ENCODE assay signal across 28 cellular contexts in the genomic region with DNA sequence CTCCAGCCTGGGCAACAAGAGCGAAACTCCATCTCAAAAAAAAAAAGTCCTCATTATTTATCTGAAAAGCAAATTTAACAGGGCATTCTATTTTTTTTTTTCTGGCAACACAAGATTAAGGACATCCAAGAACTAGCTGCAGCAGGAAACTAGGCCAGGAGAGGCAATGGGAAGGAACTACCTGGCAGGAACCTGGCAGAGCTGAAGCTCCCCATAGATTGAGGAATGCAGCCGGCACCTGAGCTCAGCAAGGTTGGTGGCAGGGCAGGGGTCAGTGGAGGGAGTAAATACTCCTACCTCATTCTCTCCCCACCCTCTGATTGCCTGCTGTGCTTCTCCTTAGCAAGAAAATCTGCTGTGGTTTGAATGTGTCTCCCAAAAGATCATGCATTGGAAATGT.
"Had no signal": no experiment of that assay in that cellular context is flagged by ENCODE, and none has a peak within 500 bp of the region (broad histone marks: within the 10 kb centered on the region; RNA-seq: fewer than 3 reads in every experiment).

No MANE protein-coding gene starts in this region.

- ATAC-seq: effector memory CD8-positive, alpha-beta T cell; gastrocnemius medialis; left lobe of liver; naive thymus-derived CD4-positive, alpha-beta T cell; sciatic nerve; stimulated activated effector memory CD8-positive, alpha-beta T cell treated with anti-CD3 and anti-CD28 coated beads, Interleukin-12 subunit alpha, Interleukin-12 subunit beta, amount 100 ng/mL, for 72 hours had no signal

- H3K4me1 Mint-ChIP-seq: naive thymus-derived CD4-positive, alpha-beta T cell; stimulated activated effector memory CD8-positive, alpha-beta T cell treated with anti-CD3 and anti-CD28 coated beads, Interleukin-12 subunit alpha, Interleukin-12 subunit beta, amount 100 ng/mL, for 72 hours had no signal

- DNase-seq: effector memory CD8-positive, alpha-beta T cell; foreskin fibroblast; gastrocnemius medialis; head of caudate nucleus; mesenchymal stem cell; midbrain; naive thymus-derived CD4-positive, alpha-beta T cell; nucleus accumbens; stimulated activated CD4-positive, alpha-beta T cell treated with anti-CD3 and anti-CD28 coated beads, Interleukin-12 subunit alpha, Interleukin-12 subunit beta, amount 100 ng/mL, for 4 hours; stimulated activated CD4-positive, alpha-beta T cell treated with anti-CD3 and anti-CD28 coated beads, Interleukin-1b, Interleukin-23, amount 100 ng/mL, for 48 hours; stimulated activated CD4-positive, alpha-beta T cell treated with anti-CD3 and anti-CD28 coated beads, Interleukin-4, amount 100 ng/mL, for 24 hours; stimulated activated naive CD4-positive, alpha-beta T cell treated with Interleukin-2 at 50 U/mL for 16 hours; stomach; upper lobe of left lung had no signal

- H3K4me3 ChIP-seq: coronary artery, gastrocnemius medialis, lung, prostate gland, right atrium auricular region, smooth muscle cell, stomach, thyroid gland, upper lobe of left lung had no signal

- FAIRE-seq: endometrium, keratinocyte, urothelium cell line had no signal

- H3K4me1 ChIP-seq: gastrocnemius medialis, prostate gland, right atrium auricular region, stomach, thyroid gland, upper lobe of left lung had no signal

- H3K27me3 ChIP-seq: gastrocnemius medialis, neural progenitor cell, right atrium auricular region, stomach, thyroid gland, upper lobe of left lung had no signal

- H3K27ac Mint-ChIP-seq: effector memory CD8-positive, alpha-beta T cell; naive thymus-derived CD4-positive, alpha-beta T cell; neural progenitor cell; stimulated activated effector memory CD8-positive, alpha-beta T cell treated with anti-CD3 and anti-CD28 coated beads, Interleukin-12 subunit alpha, Interleukin-12 subunit beta, amount 100 ng/mL, for 72 hours had no signal

- H3K9me3 Mint-ChIP-seq: effector memory CD8-positive, alpha-beta T cell; nephron; stimulated activated effector memory CD8-positive, alpha-beta T cell treated with anti-CD3 and anti-CD28 coated beads, Interleukin-12 subunit alpha, Interleukin-12 subunit beta, amount 100 ng/mL, for 72 hours had no signal

- H3K9ac ChIP-seq: neural progenitor cell had no signal

- H3K4me3 Mint-ChIP-seq: effector memory CD8-positive, alpha-beta T cell; naive thymus-derived CD4-positive, alpha-beta T cell; neural progenitor cell; stimulated activated effector memory CD8-positive, alpha-beta T cell treated with anti-CD3 and anti-CD28 coated beads, Interleukin-12 subunit alpha, Interleukin-12 subunit beta, amount 100 ng/mL, for 72 hours had no signal

- H2AFZ ChIP-seq: neural progenitor cell had no signal

- H3K9me3 ChIP-seq: gastrocnemius medialis, prostate gland, stomach, thyroid gland, upper lobe of left lung had no signal

- H3K27ac ChIP-seq: coronary artery, gastrocnemius medialis, prostate gland, right atrium auricular region, stomach, thyroid gland, upper lobe of left lung had no signal

- H3K36me3 ChIP-seq: gastrocnemius medialis, neural progenitor cell, prostate gland, right atrium auricular region, stomach, thyroid gland, upper lobe of left lung had no signal

- H3K36me3 Mint-ChIP-seq: neural progenitor cell; stimulated activated effector memory CD8-positive, alpha-beta T cell treated with anti-CD3 and anti-CD28 coated beads, Interleukin-12 subunit alpha, Interleukin-12 subunit beta, amount 100 ng/mL, for 72 hours had no signal
